ENCODE assay signal across 14 cellular contexts in the genomic region with DNA sequence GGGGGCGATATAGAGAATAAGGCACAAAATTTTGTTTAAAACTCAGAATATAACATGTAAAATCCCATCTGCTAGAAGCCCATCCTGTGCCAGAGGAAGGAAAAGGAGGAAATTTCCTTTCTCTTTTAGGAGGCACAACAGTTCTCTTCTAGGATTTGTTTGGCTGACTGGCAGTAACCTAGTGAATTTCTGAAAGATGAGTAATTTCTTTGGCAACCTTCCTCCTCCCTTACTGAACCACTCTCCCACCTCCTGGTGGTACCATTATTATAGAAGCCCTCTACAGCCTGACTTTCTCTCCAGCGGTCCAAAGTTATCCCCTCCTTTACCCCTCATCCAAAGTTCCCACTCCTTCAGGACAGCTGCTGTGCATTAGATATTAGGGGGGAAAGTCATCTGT. TPM values are rescaled to one million over a fixed set of nuclear protein-coding genes. Genes with fewer than 3 reads are reported as not detected.
A peak's percentile ranks its signal among the peaks of the same experiment; 100 is the strongest.
DNase-seq lines count a peak whose midpoint lies in the region; ATAC-seq, FAIRE-seq and TF ChIP-seq lines count a peak whose summit lies in the region.
"Had no signal": no experiment of that assay in that cellular context is flagged by ENCODE, and none has a peak within 500 bp of the region (broad histone marks: within the 10 kb centered on the region; RNA-seq: fewer than 3 reads in every experiment).

No MANE protein-coding gene starts in this region.

- H3K9me1 ChIP-seq in endothelial cell of umbilical vein (replicated peaks; ENCODE audit: control insufficient read depth, extremely low read depth, insufficient read depth, low read length), result no peaks in the 10 kb centered on the region

- H3K36me3 Mint-ChIP-seq in neural crest cell (ENCODE audit: low read depth), result no peaks in the 10 kb centered on the region

- no peak for ATAC-seq in HG03039 (IDR thresholded peaks at IDR 0.05; ENCODE audit: unreplicated experiment)
- ATAC-seq: left ventricle myocardium superior had no signal

- H3K4me3 ChIP-seq in endothelial cell of umbilical vein (replicated peaks in 1 of 3; ENCODE audit: insufficient read depth in 1 of 3, low read depth in 1 of 3, low read length in 3 of 3), result no peak overlapping the region

- H3K36me3 ChIP-seq in endothelial cell of umbilical vein (ENCODE audit: control insufficient read depth in 2 of 2, extremely low read depth in 1 of 2, insufficient read depth in 2 of 2, low read length in 2 of 2), result peaks cover 1 to 20% of the 10 kb centered on the region in 2 experiments

- H3K4me1 Mint-ChIP-seq in neural crest cell, result peaks cover 23% of the 10 kb centered on the region

- no peaks in the 10 kb centered on the region for H3K79me2 ChIP-seq in endothelial cell of umbilical vein (ENCODE audit: control insufficient read depth, insufficient read depth, low read length)

- intact Hi-C loops in endothelial cell of umbilical vein (cut with micrococcal nuclease), result loop anchor here (1.0 to 10.0 kb wide), 3 partner anchors 21 to 397 kb away; no protein-coding TSS in a partner anchor

- peak; percentile 55 for DNase-seq in Daoy (ENCODE audit: low read depth)
- DNase-seq in NCI-H446 treated with DMSO at 0.1 percent for 48 hours (lab: John Stamatoyannopoulos, UW), result peak; percentile 37
- peak; percentile 62 for DNase-seq in endothelial cell of umbilical vein (ENCODE audit: low read depth, low spot score)
- DNase-seq in neural crest cell (ENCODE audit: low read depth, low spot score), result no peak
- DNase-seq in putamen (ENCODE audit: low spot score), result no peak
- no peak for DNase-seq in NCI-H1930 (lab: John Stamatoyannopoulos, UW)
- DNase-seq in NCI-H774 (lab: John Stamatoyannopoulos, UW), result no peak
- DNase-seq: activated T-cell treated with anti-CD3 and anti-CD28 coated beads, Interleukin-2, amount 50 U/mL, for 48 hours; caudate nucleus; left ventricle myocardium superior; NCI-H524 treated with DMSO at 0.1 percent for 48 hours; stimulated activated CD4-positive, alpha-beta T cell treated with anti-CD3 and anti-CD28 coated beads, Interleukin-4, amount 100 ng/mL, for 4 hours had no signal

- no peak overlapping the region for H3K4me3 Mint-ChIP-seq in neural crest cell

- TF ChIP-seq CTCF in endothelial cell of umbilical vein (IDR thresholded peaks at IDR 0.05; ENCODE audit: extremely low read depth in 1 of 2, insufficient read depth in 1 of 2, low read depth in 1 of 2, low read length in 2 of 2), result peak in 1 of 2 donors; percentile 12
- no peak for TF ChIP-seq CTCF in neural crest cell (conservative IDR thresholded peaks at IDR 0.05)

- peak overlapping the region; percentile 45 for H3K27ac Mint-ChIP-seq in neural crest cell (ENCODE audit: unreplicated experiment)
- H3K27ac Mint-ChIP-seq: progenitor cell of endocrine pancreas had no signal

- H2AFZ ChIP-seq in endothelial cell of umbilical vein (ENCODE audit: low read depth, low read length), result no peak overlapping the region

- no peak overlapping the region for H3K9ac ChIP-seq in endothelial cell of umbilical vein (replicated peaks; ENCODE audit: extremely low read depth, insufficient read depth, low read length)

- no peak overlapping the region for H3K27ac ChIP-seq in endothelial cell of umbilical vein (ENCODE audit: insufficient read depth, low read depth, low read length)

- dilution Hi-C loops in endothelial cell of umbilical vein (cut with MboI; ENCODE audit: extremely low pct_ligation_motif_present, low sequenced_read_pairs), result no loop called here

- BruUV-seq in endothelial cell of umbilical vein (replicated peaks; lab: Mats Ljungman, UMichigan), result TSS peak; percentile 18

- H3K4me1 ChIP-seq in endothelial cell of umbilical vein (ENCODE audit: control insufficient read depth, extremely low read depth, insufficient read depth, low read length), result peaks cover 16% of the 10 kb centered on the region

- no peaks in the 10 kb centered on the region for H3K9me3 Mint-ChIP-seq in neural crest cell

- H3K27me3 ChIP-seq in endothelial cell of umbilical vein (ENCODE audit: control insufficient read depth in 2 of 2, insufficient read depth in 2 of 2, low read length in 2 of 2), result no peaks in the 10 kb centered on the region

- FAIRE-seq in endothelial cell of umbilical vein (lab: Jason Lieb, UNC), result peak; percentile 40

- no peaks in the 10 kb centered on the region for H4K20me1 ChIP-seq in endothelial cell of umbilical vein (replicated peaks; ENCODE audit: control insufficient read depth, extremely low read depth, insufficient read depth, low read length)

- peak overlapping the region; percentile 12 for H3K4me2 ChIP-seq in endothelial cell of umbilical vein (ENCODE audit: insufficient read depth, low read length)

- no peak for TF ChIP-seq POLR2A in endothelial cell of umbilical vein (IDR thresholded peaks at IDR 0.05; ENCODE audit: low read depth, low read length)

- CTCF ChIA-PET in endothelial cell of umbilical vein (lab: Charles Lee), result interaction anchor here (0.6 to 7.8 kb wide), 14 partner anchors 10 to 168 kb away, joined by 3 to 103 read pairs (median 5); no protein-coding TSS in a partner anchor

- POLR2A ChIA-PET in endothelial cell of umbilical vein (lab: Charles Lee), result interaction anchor here (0.7 kb wide), 1 partner anchor 143 kb away, joined by 3 read pairs; no protein-coding TSS in a partner anchor

- H3K27me3 Mint-ChIP-seq in neural crest cell (ENCODE audit: low read depth), result no peaks in the 10 kb centered on the region
- H3K27me3 Mint-ChIP-seq: progenitor cell of endocrine pancreas had no signal

- no peaks in the 10 kb centered on the region for H3K9me3 ChIP-seq in endothelial cell of umbilical vein (replicated peaks; ENCODE audit: control insufficient read depth, insufficient read depth, low read length)

TF ChIP-seq in endothelial cell of umbilical vein, 7 proteins besides CTCF, POLR2A, EP300 and RAD21:
- peak; percentile 21 for TF ChIP-seq JUN (IDR thresholded peaks at IDR 0.05; ENCODE audit: borderline replicate concordance, insufficient read depth, insufficient read length, low read depth)
- no peak for TF ChIP-seq GATA2 (IDR thresholded peaks at IDR 0.05; ENCODE audit: insufficient read depth, insufficient read length, low read depth, low read length)

RNA-seq across cellular contexts. Expression of a gene that starts 18.3 kb away (rescaled TPM):
- total RNA-seq in Daoy (2014; rRNA removed; shearing (Covaris generic)), result 97.1 and 117 TPM in 2 replicates
- total RNA-seq in endothelial cell of umbilical vein, result 31.1 and 31.5 TPM in 2 replicates
- polyA plus RNA-seq in endothelial cell of umbilical vein, result 10.4 and 14.3 TPM in 2 replicates
- 27.5 and 29.3 TPM in 2 replicates for polyA plus RNA-seq in endothelial cell of umbilical vein (2011; cell fraction: cytosol; rRNA removed)
- 11.8 and 16.5 TPM in 2 replicates for polyA plus RNA-seq in endothelial cell of umbilical vein (2011; cell fraction: nucleus; rRNA removed)
- 30.0 and 49.2 TPM in 2 replicates for polyA plus RNA-seq in endothelial cell of umbilical vein (2012)
- 8.2 and 8.6 TPM in 2 replicates for polyA minus RNA-seq in endothelial cell of umbilical vein
- polyA minus RNA-seq in endothelial cell of umbilical vein (2011; cell fraction: cytosol; rRNA and poly(A)+ RNA removed), result 13.0 TPM
- polyA minus RNA-seq in endothelial cell of umbilical vein (2011; cell fraction: nucleus; rRNA and poly(A)+ RNA removed), result 4.8 and 8.7 TPM in 2 replicates
- 28.8 and 29.3 TPM in 2 replicates for total RNA-seq in neural crest cell

Comparison
In these comparisons a context has a peak if more than half of its experiments do, and no peak if none do; other contexts are left out.
1. DNase-seq: peak in Daoy (single experiment), NCI-H446 treated with DMSO at 0.1 percent for 48 hours (single experiment) and endothelial cell of umbilical vein (single experiment); none in neural crest cell (single experiment), putamen (single experiment), NCI-H1930 (0 of 2) and NCI-H774 (single experiment).